10 cellular contexts compared by ENCODE assay signal in genomic region chr9:79662553-79662956, GRCh38.
DNase-seq lines count a peak whose midpoint lies in the region; ATAC-seq and TF ChIP-seq lines count a peak whose summit lies in the region.
"Had no signal": no experiment of that assay in that cellular context is flagged by ENCODE, and none has a peak within 500 bp of the region (broad histone marks: within the 10 kb centered on the region; RNA-seq: fewer than 3 reads in every experiment).

No MANE protein-coding gene starts in this region.

- TF ChIP-seq CTCF in natural killer cell (IDR thresholded peaks at IDR 0.05) = no peak

- no peaks in the 10 kb centered on the region for H3K36me3 Mint-ChIP-seq in natural killer cell
- H3K36me3 Mint-ChIP-seq in natural killer cell treated with Interleukin-12 subunit alpha and Interleukin-12 subunit beta and Interleukin-15 and Interleukin-18, amount 100 ng/mL, for 72 hours = no peaks in the 10 kb centered on the region
- H3K36me3 Mint-ChIP-seq in activated naive CD8-positive, alpha-beta T cell treated with anti-CD3 and anti-CD28 coated beads, Interleukin-2, amount 50 U/mL, for 24 hours (ENCODE audit: low read depth) = peaks cover 7% of the 10 kb centered on the region

- H3K27me3 Mint-ChIP-seq in natural killer cell (ENCODE audit: low read depth in 2 of 2) = no peaks in the 10 kb centered on the region
- H3K27me3 Mint-ChIP-seq in natural killer cell treated with Interleukin-12 subunit alpha and Interleukin-12 subunit beta and Interleukin-15 and Interleukin-18, amount 100 ng/mL, for 72 hours = no peaks in the 10 kb centered on the region
- no peaks in the 10 kb centered on the region for H3K27me3 Mint-ChIP-seq in activated naive CD8-positive, alpha-beta T cell treated with anti-CD3 and anti-CD28 coated beads, Interleukin-2, amount 50 U/mL, for 24 hours

- DNase-seq in natural killer cell (no peak), inferior parietal cortex (ENCODE audit: extremely low spot score) (peak; percentile 52), HPDE6-E6E7 (ENCODE audit: extremely low spot score) (no peak), NCI-H1417 treated with DMSO at 0.1 percent for 48 hours (lab: John Stamatoyannopoulos, UW) (no peak)
- DNase-seq in natural killer cell treated with Interleukin-12 subunit alpha and Interleukin-12 subunit beta and Interleukin-15 and Interleukin-18, amount 100 ng/mL, for 72 hours (ENCODE audit: low spot score) = no peak
- DNase-seq in activated naive CD8-positive, alpha-beta T cell treated with anti-CD3 and anti-CD28 coated beads, Interleukin-2, amount 50 U/mL, for 24 hours = no peak
- DNase-seq: NCI-H446, spleen had no signal

- intact Hi-C loops in natural killer cell (cut with micrococcal nuclease) = loop anchor here (2.0 kb wide), 1 partner anchor 32 kb away; no protein-coding TSS in a partner anchor

- peaks cover 56 to 64% of the 10 kb centered on the region in 2 donors for H3K4me1 Mint-ChIP-seq in natural killer cell
- H3K4me1 Mint-ChIP-seq in natural killer cell treated with Interleukin-12 subunit alpha and Interleukin-12 subunit beta and Interleukin-15 and Interleukin-18, amount 100 ng/mL, for 72 hours (ENCODE audit: low read depth in 2 of 2) = peaks cover 23 to 41% of the 10 kb centered on the region in 2 donors
- peaks cover 53% of the 10 kb centered on the region for H3K4me1 Mint-ChIP-seq in activated naive CD8-positive, alpha-beta T cell treated with anti-CD3 and anti-CD28 coated beads, Interleukin-2, amount 50 U/mL, for 24 hours

- H3K9me3 Mint-ChIP-seq in natural killer cell = no peaks in the 10 kb centered on the region
- no peaks in the 10 kb centered on the region for H3K9me3 Mint-ChIP-seq in natural killer cell treated with Interleukin-12 subunit alpha and Interleukin-12 subunit beta and Interleukin-15 and Interleukin-18, amount 100 ng/mL, for 72 hours
- H3K9me3 Mint-ChIP-seq in activated naive CD8-positive, alpha-beta T cell treated with anti-CD3 and anti-CD28 coated beads, Interleukin-2, amount 50 U/mL, for 24 hours = no peaks in the 10 kb centered on the region

- H3K4me3 Mint-ChIP-seq in natural killer cell = no peak overlapping the region
- H3K4me3 Mint-ChIP-seq in natural killer cell treated with Interleukin-12 subunit alpha and Interleukin-12 subunit beta and Interleukin-15 and Interleukin-18, amount 100 ng/mL, for 72 hours = no peak overlapping the region
- H3K4me3 Mint-ChIP-seq in activated naive CD8-positive, alpha-beta T cell treated with anti-CD3 and anti-CD28 coated beads, Interleukin-2, amount 50 U/mL, for 24 hours = peak overlapping the region; percentile 8

- ATAC-seq in natural killer cell = no peak
- ATAC-seq in natural killer cell treated with Interleukin-12 subunit alpha and Interleukin-12 subunit beta and Interleukin-15 and Interleukin-18, amount 100 ng/mL, for 72 hours = no peak
- no peak for ATAC-seq in activated naive CD8-positive, alpha-beta T cell treated with anti-CD3 and anti-CD28 coated beads, Interleukin-2, amount 50 U/mL, for 24 hours
- ATAC-seq in HG03469 (IDR thresholded peaks at IDR 0.05; ENCODE audit: unreplicated experiment) = no peak
- ATAC-seq in HG03108 (IDR thresholded peaks at IDR 0.05; ENCODE audit: unreplicated experiment) = no peak

- H3K27ac Mint-ChIP-seq in natural killer cell = peak overlapping the region; percentile 31 to 49
- peak overlapping the region in 1 of 2 donors; percentile 70 for H3K27ac Mint-ChIP-seq in natural killer cell treated with Interleukin-12 subunit alpha and Interleukin-12 subunit beta and Interleukin-15 and Interleukin-18, amount 100 ng/mL, for 72 hours
- no peak overlapping the region for H3K27ac Mint-ChIP-seq in activated naive CD8-positive, alpha-beta T cell treated with anti-CD3 and anti-CD28 coated beads, Interleukin-2, amount 50 U/mL, for 24 hours
